34 cellular contexts compared by ENCODE assay signal in the genomic region with DNA sequence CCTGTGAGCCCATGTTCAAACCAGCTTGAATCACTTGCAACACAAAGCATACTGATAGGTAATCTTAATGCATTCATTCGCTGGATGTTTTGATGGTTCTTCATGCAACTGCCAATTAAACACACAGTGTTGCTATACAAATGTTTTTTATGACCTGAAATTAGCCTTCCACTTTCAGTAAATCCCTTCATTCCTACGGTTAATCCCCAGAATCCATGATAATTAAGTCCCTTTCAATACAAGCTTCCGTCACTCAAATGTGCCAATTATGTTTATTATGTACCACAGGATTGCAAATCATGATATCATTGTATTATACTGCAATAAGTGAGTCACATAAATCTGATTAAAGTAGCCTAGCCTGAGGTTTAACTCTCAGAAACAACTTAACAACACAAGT. TPM values are rescaled to one million over a fixed set of nuclear protein-coding genes. Genes with fewer than 3 reads are reported as not detected.
"Had no signal": no experiment of that assay in that cellular context is flagged by ENCODE, and none has a peak within 500 bp of the region (broad histone marks: within the 10 kb centered on the region; RNA-seq: fewer than 3 reads in every experiment).

No MANE protein-coding gene starts in this region.

- H3K4me1 ChIP-seq: esophagus muscularis mucosa, foreskin keratinocyte, gastroesophageal sphincter, heart left ventricle, left lung, pancreas, right lobe of liver, tibial nerve, upper lobe of left lung had no signal

- DNase-seq: dermis blood vessel endothelial cell; effector memory CD4-positive, alpha-beta T cell; foreskin keratinocyte; heart left ventricle; kidney; left cardiac atrium; left lung; mesenchymal stem cell; mucosa of descending colon; naive B cell; pancreas; retina; right lobe of liver; stimulated activated CD4-positive, alpha-beta T cell treated with anti-CD3 and anti-CD28 coated beads, Interleukin-4, amount 100 ng/mL, for 4 hours; upper lobe of left lung had no signal

- H3K9me3 ChIP-seq: esophagus muscularis mucosa, gastroesophageal sphincter, heart left ventricle, left lung, mucosa of descending colon, neutrophil, pancreas, right lobe of liver, thoracic aorta, tibial nerve, upper lobe of left lung had no signal

- FAIRE-seq: endothelial cell of umbilical vein, kidney, pancreas, urothelium cell line had no signal

- H3K4me3 ChIP-seq: coronary artery, esophagus muscularis mucosa, gastroesophageal sphincter, heart left ventricle, hepatocyte, left lung, mucosa of descending colon, pancreas, right lobe of liver, thoracic aorta, tibial nerve, upper lobe of left lung had no signal

- H3K79me2 ChIP-seq: hepatocyte had no signal

- H3K36me3 ChIP-seq: esophagus muscularis mucosa, gastroesophageal sphincter, heart left ventricle, left lung, neutrophil, pancreas, right lobe of liver, thoracic aorta, tibial nerve, upper lobe of left lung had no signal

- H3K27ac ChIP-seq: coronary artery, esophagus muscularis mucosa, foreskin keratinocyte, gastroesophageal sphincter, heart left ventricle, hepatocyte, left lung, neutrophil, pancreas, right lobe of liver, thoracic aorta, tibial nerve, upper lobe of left lung had no signal

- H3K4me2 ChIP-seq: hepatocyte had no signal

- H3K27me3 ChIP-seq: esophagus muscularis mucosa, gastroesophageal sphincter, hepatocyte, left lung, pancreas, right lobe of liver, tibial nerve, upper lobe of left lung had no signal

- H2AFZ ChIP-seq: hepatocyte had no signal

RNA-seq across cellular contexts. Expression of a gene that starts 14.5 kb away (rescaled TPM):
- total RNA-seq: dermis blood vessel endothelial cell; endothelial cell of umbilical vein; epithelial cell of proximal tubule; esophagus muscularis mucosa; fibroblast of lung; foreskin keratinocyte; gastroesophageal sphincter; heart left ventricle; hepatocyte; kidney; left cardiac atrium; left lung; lower leg skin; lung microvascular endothelial cell; mesothelial cell of epicardium; mucosa of descending colon; natural killer cell treated with Interleukin-12 subunit alpha and Interleukin-12 subunit beta and Interleukin-15 and Interleukin-18, amount 100 ng/mL, for 72 hours; neural crest cell; omental fat pad; pancreas; posterior vena cava; pulmonary artery endothelial cell; right lobe of liver; thoracic aorta; tibial nerve; upper lobe of left lung had no signal
- polyA plus RNA-seq: fibroblast of lung, foreskin keratinocyte, heart left ventricle, hepatocyte, pancreas had no signal
